ENCODE assay signal across 12 cellular contexts in the genomic region with DNA sequence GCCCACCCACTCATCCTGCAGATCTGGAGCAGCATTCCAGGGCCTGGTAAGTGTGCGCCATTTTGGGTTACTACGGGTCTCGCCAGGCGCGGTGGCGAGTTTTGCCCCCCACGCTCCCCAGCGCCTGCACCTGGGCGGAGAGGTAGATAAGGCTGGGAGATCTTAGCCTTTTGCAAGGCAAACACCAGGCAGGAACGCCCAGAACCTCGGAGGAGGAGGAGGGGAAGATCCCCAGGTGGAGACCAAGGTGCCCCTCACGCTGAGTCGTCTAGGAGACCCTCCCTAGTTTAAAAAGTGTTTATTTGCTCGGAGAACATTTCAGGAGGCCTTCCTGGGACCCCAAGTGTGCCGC. TPM values are rescaled to one million over a fixed set of nuclear protein-coding genes. Genes with fewer than 3 reads are reported as not detected.
DNase-seq lines count a peak whose midpoint lies in the region; ATAC-seq, FAIRE-seq and TF ChIP-seq lines count a peak whose summit lies in the region.
"Had no signal": no experiment of that assay in that cellular context is flagged by ENCODE, and none has a peak within 500 bp of the region (broad histone marks: within the 10 kb centered on the region; RNA-seq: fewer than 3 reads in every experiment).

No MANE protein-coding gene starts in this region.

- FAIRE-seq in bronchial epithelial cell (lab: Jason Lieb, UNC) = no peak

- peaks cover 18% of the 10 kb centered on the region for H3K27me3 Mint-ChIP-seq in activated naive CD4-positive, alpha-beta T cell treated with anti-CD3 and anti-CD28 coated beads for 36 hours (ENCODE audit: low read depth)

- TF ChIP-seq POLR2A in transverse colon (IDR thresholded peaks at IDR 0.05) = no peak

- no peaks in the 10 kb centered on the region for H3K9me3 Mint-ChIP-seq in activated naive CD4-positive, alpha-beta T cell treated with anti-CD3 and anti-CD28 coated beads for 36 hours
- H3K9me3 Mint-ChIP-seq: activated naive CD4-positive, alpha-beta T cell treated with anti-CD3 and anti-CD28 coated beads, Interleukin-2, amount 50 U/mL, for 72 hours had no signal

- H3K27me3 ChIP-seq in bronchial epithelial cell (ENCODE audit: control insufficient read depth, insufficient read depth, low read length) (peaks cover 2% of the 10 kb centered on the region), transverse colon (peaks cover 43% of the 10 kb centered on the region)

- ATAC-seq in HG02571 (IDR thresholded peaks at IDR 0.05; ENCODE audit: unreplicated experiment) (no peak), HG03135 (IDR thresholded peaks at IDR 0.05; ENCODE audit: unreplicated experiment) (no peak), HG03025 (IDR thresholded peaks at IDR 0.05; ENCODE audit: low FRiP score, unreplicated experiment) (no peak)

- TF ChIP-seq CTCF in bronchial epithelial cell (IDR thresholded peaks at IDR 0.05; ENCODE audit: insufficient read depth, low read length, severe bottlenecking) = no peak
- no peak for TF ChIP-seq CTCF in transverse colon (IDR thresholded peaks at IDR 0.05)

- peaks cover 16% of the 10 kb centered on the region for H3K4me1 Mint-ChIP-seq in activated naive CD4-positive, alpha-beta T cell treated with anti-CD3 and anti-CD28 coated beads for 36 hours (ENCODE audit: low read depth)

- peaks cover 11 to 45% (median 39%) of the 10 kb centered on the region in 4 donors for H3K4me1 ChIP-seq in transverse colon

- no peak for DNase-seq in activated naive CD4-positive, alpha-beta T cell treated with anti-CD3 and anti-CD28 coated beads for 36 hours
- no peak for DNase-seq in activated naive CD4-positive, alpha-beta T cell treated with anti-CD3 and anti-CD28 coated beads, Interleukin-2, amount 50 U/mL, for 16 hours
- DNase-seq in bronchial epithelial cell (ENCODE audit: low read depth) = no peak
- peak; percentile 84 for DNase-seq in mesenteric fat pad (ENCODE audit: low spot score)
- no peak for DNase-seq in transverse colon

- H3K9me3 ChIP-seq in transverse colon = no peaks in the 10 kb centered on the region
- H3K9me3 ChIP-seq: BLaER1 treated with 17β-estradiol and CSF1 and Interleukin-3, amounts not matched to agents 10 nM and 100 nM had no signal

- intact Hi-C loops in activated naive CD4-positive, alpha-beta T cell treated with anti-CD3 and anti-CD28 coated beads for 36 hours (cut with micrococcal nuclease) = loop anchor here (2.0 kb wide), 1 partner anchor 248 kb away; no protein-coding TSS in a partner anchor
- intact Hi-C loops in transverse colon (cut with DNase I; ENCODE audit: low total_unique reads) = loop anchor here (2.0 to 10.0 kb wide), 5 partner anchors 66 to 406 kb away; a partner anchor contains a TSS

- H3K4me3 Mint-ChIP-seq in activated naive CD4-positive, alpha-beta T cell treated with anti-CD3 and anti-CD28 coated beads for 36 hours = peak overlapping the region; percentile 43

- in situ Hi-C loops in transverse colon (cut with MboI; ENCODE audit: low pct_ligation_motif_present in 1 of 4, low pct_unique_long_range_greater_than_20kb in 1 of 4, low sequenced_read_pairs in 3 of 4) = loop anchor here in 3 of 4 donors (10.0 to 25.0 kb wide), 2 partner anchors 403 to 406 kb away; no protein-coding TSS in a partner anchor

- peak overlapping the region; percentile 39 for H3K4me3 ChIP-seq in bronchial epithelial cell (ENCODE audit: low read depth, low read length)
- peak overlapping the region; percentile 16 to 58 (median 46) for H3K4me3 ChIP-seq in transverse colon
- H3K4me3 ChIP-seq: BLaER1 treated with 17β-estradiol and CSF1 and Interleukin-3, amounts not matched to agents 10 nM and 100 nM had no signal

- H3K27ac ChIP-seq in transverse colon = peak overlapping the region; percentile 71 to 94 (median 86)
- H3K27ac ChIP-seq: BLaER1 treated with 17β-estradiol and CSF1 and Interleukin-3, amounts not matched to agents 10 nM and 100 nM had no signal

- CTCF ChIA-PET in activated naive CD4-positive, alpha-beta T cell treated with anti-CD3 and anti-CD28 coated beads for 36 hours (lab: Charles Lee) = interaction anchor here (0.6 kb wide), 1 partner anchor 268 kb away, joined by 3 read pairs; no protein-coding TSS in a partner anchor

- no peak for TF ChIP-seq EP300 in transverse colon (IDR thresholded peaks at IDR 0.05; ENCODE audit: low read depth)

- no peak overlapping the region for H3K27ac Mint-ChIP-seq in activated naive CD4-positive, alpha-beta T cell treated with anti-CD3 and anti-CD28 coated beads for 36 hours
- H3K27ac Mint-ChIP-seq: activated naive CD4-positive, alpha-beta T cell treated with anti-CD3 and anti-CD28 coated beads, Interleukin-2, amount 50 U/mL, for 72 hours had no signal

- WGBS in transverse colon (ENCODE audit: low coverage in 1 of 2), 2 donors = 35% methylated on average over 14 of the region's 15 CpGs; no CpG with 5 or more reads in 1 of the 2 donors

- no peaks in the 10 kb centered on the region for H3K36me3 ChIP-seq in bronchial epithelial cell (ENCODE audit: control insufficient read depth, insufficient read depth, low read length)
- H3K36me3 ChIP-seq in transverse colon = no peaks in the 10 kb centered on the region
- H3K36me3 ChIP-seq: BLaER1 treated with 17β-estradiol and CSF1 and Interleukin-3, amounts not matched to agents 10 nM and 100 nM had no signal

- no peaks in the 10 kb centered on the region for H3K36me3 Mint-ChIP-seq in activated naive CD4-positive, alpha-beta T cell treated with anti-CD3 and anti-CD28 coated beads for 36 hours (ENCODE audit: low read depth)

RNA-seq across cellular contexts. Expression of a gene that starts 0.4 kb away (rescaled TPM):
- under 1 TPM; 0.62 to 0.69 TPM for total RNA-seq in activated naive CD4-positive, alpha-beta T cell treated with anti-CD3 and anti-CD28 coated beads for 36 hours
- total RNA-seq in bronchial epithelial cell (2.1 and 2.3 TPM in 2 replicates), mesenteric fat pad (21.8 TPM), transverse colon (100 to 1,000 TPM in 2 of 4 donors, 10 to 100 TPM in 2; 47.5 to 158 (median 95.7) TPM)
- total RNA-seq: HT1080, lung microvascular endothelial cell had no signal
